ENCODE assay signal across 9 cellular contexts in the genomic region with DNA sequence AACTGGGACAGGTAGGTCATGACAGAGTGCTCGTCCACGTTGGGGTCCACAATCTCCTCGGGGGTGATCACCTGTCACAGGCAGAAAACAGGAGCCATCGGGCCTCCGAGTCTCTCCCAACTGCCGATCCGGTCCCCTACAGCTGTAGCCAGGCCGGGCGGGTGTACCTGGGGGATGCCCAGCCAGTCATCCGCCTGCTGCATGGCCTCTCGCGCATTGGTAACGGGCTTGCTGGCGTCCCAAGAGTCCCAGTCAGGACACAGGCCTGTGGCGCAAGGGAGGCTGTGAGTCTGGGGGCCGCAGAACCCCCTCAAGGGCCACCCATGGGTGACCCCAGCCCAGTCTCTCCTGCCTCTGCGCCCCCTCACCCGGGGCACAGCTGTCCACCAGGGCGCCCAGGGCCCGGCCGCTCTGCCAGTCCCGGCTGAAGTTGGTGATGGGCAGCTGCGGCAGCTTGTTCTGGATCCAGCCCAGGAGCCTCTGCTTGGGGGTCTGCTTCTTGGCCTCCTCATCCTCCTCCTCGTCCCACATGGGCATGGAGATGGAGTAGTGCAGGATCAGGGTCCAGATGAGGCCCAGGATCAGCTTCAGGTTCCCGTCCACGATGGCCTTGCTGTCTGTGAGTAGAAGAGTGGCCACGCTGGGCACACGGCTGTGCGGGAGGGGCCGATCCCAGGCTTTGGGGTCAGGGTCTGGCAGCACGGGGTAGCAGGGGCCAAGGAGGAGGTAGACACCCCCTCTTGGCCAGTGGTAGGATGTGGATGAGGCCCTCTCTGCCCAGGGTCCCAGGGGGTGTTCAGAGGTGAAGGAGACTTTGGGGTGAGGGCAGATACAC. TPM values are rescaled to one million over a fixed set of nuclear protein-coding genes. Genes with fewer than 3 reads are reported as not detected.
DNase-seq lines count a peak whose midpoint lies in the region; ATAC-seq and TF ChIP-seq lines count a peak whose summit lies in the region.
"Had no signal": no experiment of that assay in that cellular context is flagged by ENCODE, and none has a peak within 500 bp of the region (broad histone marks: within the 10 kb centered on the region; RNA-seq: fewer than 3 reads in every experiment).

No MANE protein-coding gene starts in this region.

- H3K27me3 ChIP-seq in AG04450 (ENCODE audit: control insufficient read depth, insufficient read depth, low read length) = no peaks in the 10 kb centered on the region
- no peaks in the 10 kb centered on the region for H3K27me3 ChIP-seq in MG63
- H3K27me3 ChIP-seq in duodenal mucosa (ENCODE audit: control insufficient read depth in 1 of 2, insufficient read depth in 2 of 2, low read length in 2 of 2) = no peaks in the 10 kb centered on the region
- peaks cover 6% of the 10 kb centered on the region for H3K27me3 ChIP-seq in neural progenitor cell

- H3K36me3 ChIP-seq in MG63 (peaks cover 71% of the 10 kb centered on the region), duodenal mucosa (ENCODE audit: control insufficient read depth in 1 of 2, insufficient read depth in 2 of 2, low read length in 2 of 2) (peaks cover 0 to 21% of the 10 kb centered on the region in 2 donors), neural progenitor cell (no peaks in the 10 kb centered on the region)

- H3K9me3 ChIP-seq in AG04450 (ENCODE audit: control insufficient read depth, insufficient read depth, low read length) (no peaks in the 10 kb centered on the region), MG63 (no peaks in the 10 kb centered on the region), duodenal mucosa (ENCODE audit: control insufficient read depth in 1 of 2, low read length in 2 of 2) (no peaks in the 10 kb centered on the region), neural progenitor cell (ENCODE audit: low read depth) (no peaks in the 10 kb centered on the region)

- DNase-seq in AG04450 (ENCODE audit: low read depth, low spot score) (no peak), MG63 (no peak), neural progenitor cell (ENCODE audit: low spot score) (no peak), HuH-7 (ENCODE audit: low spot score) (no peak), kidney tubule cell (ENCODE audit: low spot score) (no peak), middle frontal gyrus (ENCODE audit: extremely low spot score, low spot score) (no peak)
- DNase-seq: NCI-H1694 treated with DMSO at 0.1 percent for 48 hours had no signal

- no peak overlapping the region for H2AFZ ChIP-seq in neural progenitor cell (replicated peaks)

- no peaks in the 10 kb centered on the region for H3K4me1 Mint-ChIP-seq in neural progenitor cell

- H3K4me2 ChIP-seq in neural progenitor cell = no peak overlapping the region

- POLR2A ChIA-PET in AG04450 (lab: Yijun Ruan, JAX) = interaction anchor here (0.6 to 3.5 kb wide), 4 partner anchors 12 to 182 kb away, joined by 3 to 16 read pairs (median 4); partner anchors contain the start of gene EMD

- CTCF ChIA-PET in AG04450 (lab: Charles Lee) = no interaction called here

- H3K9ac ChIP-seq in duodenal mucosa (ENCODE audit: low read depth in 1 of 2, low read length in 2 of 2) (no peak overlapping the region), neural progenitor cell (no peak overlapping the region)

- peaks cover 7% of the 10 kb centered on the region for H3K36me3 Mint-ChIP-seq in neural progenitor cell

- H3K4me3 Mint-ChIP-seq in neural progenitor cell = peak overlapping the region; percentile 67

- H3K27ac ChIP-seq in AG04450 (ENCODE audit: low read depth, low read length) = peak overlapping the region; percentile 52
- H3K27ac ChIP-seq in duodenal mucosa (ENCODE audit: low read depth, low read length) = peak overlapping the region; percentile 70
- H3K27ac ChIP-seq in neural progenitor cell = no peak overlapping the region

- peaks cover 58% of the 10 kb centered on the region for H3K79me2 ChIP-seq in neural progenitor cell (ENCODE audit: low read depth)

- peaks cover 16% of the 10 kb centered on the region for H3K9me3 Mint-ChIP-seq in neural progenitor cell

- H3K27me3 Mint-ChIP-seq in neural progenitor cell (ENCODE audit: insufficient read depth, low read depth) = peaks cover 20% of the 10 kb centered on the region

- peaks cover 57% of the 10 kb centered on the region for H4K20me1 ChIP-seq in neural progenitor cell (ENCODE audit: low read depth)

- TF ChIP-seq CTCF in AG04450 (IDR thresholded peaks at IDR 0.05; ENCODE audit: low read depth, low read length) (no peak), neural progenitor cell (IDR thresholded peaks at IDR 0.05) (no peak)

- H3K4me3 ChIP-seq in AG04450 (ENCODE audit: low read depth, low read length) (peak overlapping the region; percentile 92), MG63 (peak overlapping the region; percentile 81), duodenal mucosa (ENCODE audit: low read depth in 1 of 2, low read length in 2 of 2) (no peak overlapping the region), neural progenitor cell (no peak overlapping the region)

- H3K27ac Mint-ChIP-seq in neural progenitor cell = peak overlapping the region; percentile 46

- H3K4me1 ChIP-seq in duodenal mucosa (ENCODE audit: control insufficient read depth in 1 of 2, insufficient read depth in 2 of 2, low read length in 2 of 2) (peaks cover 0 to 12% of the 10 kb centered on the region in 2 donors), neural progenitor cell (no peaks in the 10 kb centered on the region)

- H3F3A ChIP-seq in neural progenitor cell (ENCODE audit: low read depth) = no peaks in the 10 kb centered on the region

- no peak for ATAC-seq in GM18858 (IDR thresholded peaks at IDR 0.05; ENCODE audit: unreplicated experiment)

RNA-seq across cellular contexts. Expression of gene FLNA, which starts 6.7 kb away (rescaled TPM):
- polyA plus RNA-seq in AG04450 (2011; rRNA removed) = 605 and 863 TPM in 2 replicates
- polyA minus RNA-seq in AG04450 (2011; rRNA and poly(A)+ RNA removed) = 2,648 and 3,897 TPM in 2 replicates
- total RNA-seq in MG63 (2014; rRNA removed; shearing (Covaris generic); ENCODE audit: low replicate concordance) = 1,037 and 1,563 TPM in 2 replicates
- 189 and 559 TPM in 2 replicates for total RNA-seq in neural progenitor cell (ENCODE audit: low replicate concordance)

RNA-seq across cellular contexts. Expression of gene EMD, which starts 11.4 kb away (rescaled TPM):
- polyA plus RNA-seq in AG04450 (2011; rRNA removed) = 30.2 and 30.8 TPM in 2 replicates
- 32.1 and 34.1 TPM in 2 replicates for polyA minus RNA-seq in AG04450 (2011; rRNA and poly(A)+ RNA removed)
- total RNA-seq in MG63 (2014; rRNA removed; shearing (Covaris generic); ENCODE audit: low replicate concordance) = 48.7 and 62.4 TPM in 2 replicates
- total RNA-seq in neural progenitor cell (ENCODE audit: low replicate concordance) = 18.3 and 62.0 TPM in 2 replicates

RNA-seq across cellular contexts. Expression of gene RPL10, which starts 30.5 kb away (rescaled TPM):
- 3,912 and 4,828 TPM in 2 replicates for polyA plus RNA-seq in AG04450 (2011; rRNA removed)
- 1,196 and 1,530 TPM in 2 replicates for polyA minus RNA-seq in AG04450 (2011; rRNA and poly(A)+ RNA removed)
- total RNA-seq in MG63 (2014; rRNA removed; shearing (Covaris generic); ENCODE audit: low replicate concordance) = 2,393 and 3,736 TPM in 2 replicates
- 4,507 and 7,403 TPM in 2 replicates for total RNA-seq in neural progenitor cell (ENCODE audit: low replicate concordance)

RNA-seq across cellular contexts. Expression of gene DNASE1L1, which starts 41.4 kb away (rescaled TPM):
- polyA plus RNA-seq in AG04450 (2011; rRNA removed) = 25.7 and 36.6 TPM in 2 replicates
- 17.5 and 27.0 TPM in 2 replicates for polyA minus RNA-seq in AG04450 (2011; rRNA and poly(A)+ RNA removed)
- 20.0 and 21.9 TPM in 2 replicates for total RNA-seq in MG63 (2014; rRNA removed; shearing (Covaris generic); ENCODE audit: low replicate concordance)
- 14.2 and 27.2 TPM in 2 replicates for total RNA-seq in neural progenitor cell (ENCODE audit: low replicate concordance)

RNA-seq across cellular contexts. Expression of gene TAFAZZIN, which starts 43.6 kb away (rescaled TPM):
- polyA plus RNA-seq in AG04450 (2011; rRNA removed) = 13.0 and 15.3 TPM in 2 replicates
- 11.5 and 14.0 TPM in 2 replicates for polyA minus RNA-seq in AG04450 (2011; rRNA and poly(A)+ RNA removed)
- 15.1 and 16.2 TPM in 2 replicates for total RNA-seq in MG63 (2014; rRNA removed; shearing (Covaris generic); ENCODE audit: low replicate concordance)
- total RNA-seq in neural progenitor cell (ENCODE audit: low replicate concordance) = 19.8 and 46.5 TPM in 2 replicates

Comparison
In these comparisons a context has a peak if more than half of its experiments do, and no peak if none do; other contexts are left out.
1. H3K4me3 ChIP-seq: peak in AG04450 (single experiment) and MG63 (single experiment); none in duodenal mucosa (0 of 2) and neural progenitor cell (single experiment).